ENCODE assay signal across 8 cellular contexts in genomic region chr10:72260588-72261322, GRCh38. TPM values are rescaled to one million over a fixed set of nuclear protein-coding genes. Genes with fewer than 3 reads are reported as not detected.
A peak's percentile ranks its signal among the peaks of the same experiment; 100 is the strongest.
DNase-seq lines count a peak whose midpoint lies in the region; ATAC-seq, FAIRE-seq and TF ChIP-seq lines count a peak whose summit lies in the region.

No MANE protein-coding gene starts in this region.

- H3K4me3 ChIP-seq in WERI-Rb-1 (ENCODE audit: low read depth, low read length) (peak overlapping the region; percentile 49), bronchial epithelial cell (ENCODE audit: low read depth, low read length) (peak overlapping the region; percentile 26)

- peak overlapping the region; percentile 77 to 86 (median 83) for H3K4me3 Mint-ChIP-seq in immature natural killer cell

- 0 out of 2 replicates have a peak, but pooled peaks have one; percentile 22 for TF ChIP-seq CTCF in WERI-Rb-1 (IDR thresholded peaks at IDR 0.05; ENCODE audit: low read depth, low read length)
- TF ChIP-seq CTCF in bronchial epithelial cell (IDR thresholded peaks at IDR 0.05; ENCODE audit: insufficient read depth, low read length, severe bottlenecking) = peak; percentile 15

- H3K9me3 Mint-ChIP-seq in immature natural killer cell = no peaks in the 10 kb centered on the region

- ATAC-seq in GM18498 (IDR thresholded peaks at IDR 0.05; ENCODE audit: unreplicated experiment) (peak; percentile 65), HG02759 (IDR thresholded peaks at IDR 0.05; ENCODE audit: unreplicated experiment) (peak; percentile 67)

- H3K36me3 ChIP-seq in WERI-Rb-1 (no peaks in the 10 kb centered on the region), bronchial epithelial cell (ENCODE audit: control insufficient read depth, insufficient read depth, low read length) (no peaks in the 10 kb centered on the region)

- DNase-seq in NCI-H1436 (lab: John Stamatoyannopoulos, UW) = peak; percentile 93
- DNase-seq in WERI-Rb-1 = peak; percentile 87
- peak; percentile 89 for DNase-seq in bronchial epithelial cell (ENCODE audit: low read depth)
- DNase-seq in immature natural killer cell = peak; percentile 94 to 95 (median 95)
- peak; percentile 72 for DNase-seq in stimulated activated CD4-positive, alpha-beta T cell treated with anti-CD3 and anti-CD28 coated beads, Interleukin-12 subunit alpha, Interleukin-12 subunit beta, amount 100 ng/mL, for 4 hours
- DNase-seq in inferior parietal cortex (ENCODE audit: extremely low spot score) = no peak

- peaks cover 12 to 17% (median 17%) of the 10 kb centered on the region in 3 donors for H3K27me3 Mint-ChIP-seq in immature natural killer cell (ENCODE audit: low read depth in 3 of 3)

- peaks cover 2% of the 10 kb centered on the region for H3K9me3 ChIP-seq in WERI-Rb-1 (ENCODE audit: severe bottlenecking)

- H3K27ac Mint-ChIP-seq in immature natural killer cell = peak overlapping the region; percentile 96 to 99 (median 97)

- H3K4me1 Mint-ChIP-seq in immature natural killer cell = peaks cover 54 to 61% of the 10 kb centered on the region in 2 donors

- no peaks in the 10 kb centered on the region for H3K36me3 Mint-ChIP-seq in immature natural killer cell

- peak overlapping the region; percentile 84 for H3K27ac ChIP-seq in WERI-Rb-1

- no peak for FAIRE-seq in bronchial epithelial cell (lab: Jason Lieb, UNC)

- H3K27me3 ChIP-seq in WERI-Rb-1 (ENCODE audit: insufficient read depth, low read depth, severe bottlenecking) (no peaks in the 10 kb centered on the region), bronchial epithelial cell (ENCODE audit: control insufficient read depth, insufficient read depth, low read length) (no peaks in the 10 kb centered on the region)

RNA-seq across cellular contexts. Expression of gene DDIT4, which starts 13.0 kb away (rescaled TPM):
- 2,437 and 2,447 TPM in 2 replicates for total RNA-seq in bronchial epithelial cell
- 100 to 1,000 TPM; 437 to 876 (median 450) TPM for polyA plus RNA-seq in immature natural killer cell

RNA-seq across cellular contexts. Expression of gene ASCC1, which starts 44.7 kb away (rescaled TPM):
- total RNA-seq in bronchial epithelial cell = 22.4 and 23.3 TPM in 2 replicates
- polyA plus RNA-seq in immature natural killer cell = 10 to 100 TPM; 36.9 to 57.6 (median 40.5) TPM

RNA-seq across cellular contexts. Expression of gene ANAPC16, which starts 44.9 kb away (rescaled TPM):
- total RNA-seq in bronchial epithelial cell = 138 and 166 TPM in 2 replicates
- polyA plus RNA-seq in immature natural killer cell = 100 to 1,000 TPM; 291 to 366 (median 328) TPM
